ENCODE assay signal across 27 cellular contexts in genomic region chr15:98878862-98879261, GRCh38.
DNase-seq lines count a peak whose midpoint lies in the region; ATAC-seq, FAIRE-seq and TF ChIP-seq lines count a peak whose summit lies in the region.
"Had no signal": no experiment of that assay in that cellular context is flagged by ENCODE, and none has a peak within 500 bp of the region (broad histone marks: within the 10 kb centered on the region; RNA-seq: fewer than 3 reads in every experiment).

No MANE protein-coding gene starts in this region.

- FAIRE-seq in RCC 7860 (lab: Jason Lieb, UNC), result peak; percentile 43
- FAIRE-seq: frontal cortex, GM18507, HTR-8/SVneo had no signal

- no peaks in the 10 kb centered on the region for H3K9me3 ChIP-seq in BLaER1 treated with 17β-estradiol and CSF1 and Interleukin-3, amounts not matched to agents 10 nM and 100 nM (replicated peaks in 1 of 11)
- H3K9me3 ChIP-seq in esophagus squamous epithelium (no peaks in the 10 kb centered on the region), smooth muscle cell (replicated peaks; ENCODE audit: low read depth) (no peaks in the 10 kb centered on the region)

- H3K4me1 ChIP-seq in BLaER1 treated with 17β-estradiol and CSF1 and Interleukin-3, amounts not matched to agents 10 nM and 100 nM, result peaks cover 85 to 100% (median 99%) of the 10 kb centered on the region in 10 experiments
- H3K4me1 ChIP-seq in esophagus squamous epithelium, result peaks cover 10 to 83% (median 34%) of the 10 kb centered on the region in 3 donors
- peaks cover 50% of the 10 kb centered on the region for H3K4me1 ChIP-seq in smooth muscle cell (ENCODE audit: low read depth)

- intact Hi-C loops in esophagus squamous epithelium (cut with DNase I) (no loop called here), dorsolateral prefrontal cortex (cut with DNase I) (no loop called here)

- H3K9ac ChIP-seq in BLaER1 treated with 17β-estradiol and CSF1 and Interleukin-3, amounts not matched to agents 10 nM and 100 nM, result peak overlapping the region in 1 of 11 experiments; percentile 30; a peak in 2 of 22 replicates
- no peak overlapping the region for H3K9ac ChIP-seq in smooth muscle cell (ENCODE audit: low read depth)
- H3K9ac ChIP-seq: KMS-11 had no signal

- no peak for TF ChIP-seq POLR2A in esophagus squamous epithelium (IDR thresholded peaks at IDR 0.05)
- no peak for TF ChIP-seq POLR2A in GM18505 (IDR thresholded peaks at IDR 0.05; ENCODE audit: borderline replicate concordance, extremely low read depth, insufficient read depth, insufficient read length)

- H3F3A ChIP-seq in smooth muscle cell (ENCODE audit: low read depth), result peaks cover 19% of the 10 kb centered on the region

- no peak overlapping the region for H2AFZ ChIP-seq in smooth muscle cell (ENCODE audit: low read depth)

- peak overlapping the region in 6 of 11 experiments; percentile 14 to 55 (median 22); a peak in 7 of 22 replicates for H3K27ac ChIP-seq in BLaER1 treated with 17β-estradiol and CSF1 and Interleukin-3, amounts not matched to agents 10 nM and 100 nM
- H3K27ac ChIP-seq in esophagus squamous epithelium, result peak overlapping the region in 3 of 4 donors; percentile 25 to 79 (median 57)
- H3K27ac ChIP-seq in smooth muscle cell (ENCODE audit: low read depth), result peak overlapping the region; percentile 69
- no peak overlapping the region for H3K27ac ChIP-seq in dorsolateral prefrontal cortex
- H3K27ac ChIP-seq: KMS-11 had no signal

- H3K36me3 ChIP-seq in BLaER1 treated with 17β-estradiol and CSF1 and Interleukin-3, amounts not matched to agents 10 nM and 100 nM, result no peaks in the 10 kb centered on the region
- H3K36me3 ChIP-seq in esophagus squamous epithelium (no peaks in the 10 kb centered on the region), smooth muscle cell (ENCODE audit: low read depth) (no peaks in the 10 kb centered on the region)

- no peaks in the 10 kb centered on the region for H3K27me3 ChIP-seq in BLaER1 treated with 17β-estradiol and CSF1 and Interleukin-3, amounts not matched to agents 10 nM and 100 nM
- H3K27me3 ChIP-seq in esophagus squamous epithelium (no peaks in the 10 kb centered on the region), smooth muscle cell (ENCODE audit: low read depth) (no peaks in the 10 kb centered on the region), dorsolateral prefrontal cortex (no peaks in the 10 kb centered on the region)

- TF ChIP-seq CTCF in esophagus squamous epithelium (IDR thresholded peaks at IDR 0.05) (no peak), smooth muscle cell (IDR thresholded peaks at IDR 0.05; ENCODE audit: borderline replicate concordance, insufficient read depth, poor library complexity, severe bottlenecking) (no peak), dorsolateral prefrontal cortex (IDR thresholded peaks at IDR 0.05 in 54 of 56, conservative IDR thresholded peaks at IDR 0.05 in 2 of 56; ENCODE audit: low read depth in 1 of 56, partially characterized antibody in 56 of 56) (no peak)

- 88 to 91% methylated on average over 14 of the region's 14 CpGs for WGBS in esophagus squamous epithelium, 2 donors
- 93% methylated on average over 14 of the region's 14 CpGs for WGBS in smooth muscle cell (ENCODE audit: low lambda C conversion rate)

- no peak for ATAC-seq in GM18505 (IDR thresholded peaks at IDR 0.05; ENCODE audit: unreplicated experiment)
- ATAC-seq: activated CD4-positive, alpha-beta T cell treated with anti-CD3 and anti-CD28 coated beads for 36 hours; effector memory CD8-positive, alpha-beta T cell; esophagus mucosa had no signal

- no peak overlapping the region for H3K4me3 ChIP-seq in BLaER1 treated with 17β-estradiol and CSF1 and Interleukin-3, amounts not matched to agents 10 nM and 100 nM
- H3K4me3 ChIP-seq in esophagus squamous epithelium (no peak overlapping the region), smooth muscle cell (no peak overlapping the region), dorsolateral prefrontal cortex (no peak overlapping the region)

- peak overlapping the region; percentile 15 to 91 (median 63) for H3K4me2 ChIP-seq in BLaER1 treated with 17β-estradiol and CSF1 and Interleukin-3, amounts not matched to agents 10 nM and 100 nM
- no peak overlapping the region for H3K4me2 ChIP-seq in smooth muscle cell
- H3K4me2 ChIP-seq: KMS-11 had no signal

- peaks cover 90% of the 10 kb centered on the region for H3K79me2 ChIP-seq in smooth muscle cell (ENCODE audit: low read depth)

- DNase-seq in RCC 7860 (ENCODE audit: low spot score) (peak; percentile 40), esophagus squamous epithelium (lab: John Stamatoyannopoulos, UW) (no peak), smooth muscle cell (lab: John Stamatoyannopoulos, UW; ENCODE audit: unreplicated experiment) (no peak), NCI-H345 (lab: John Stamatoyannopoulos, UW) (no peak), germinal center (ENCODE audit: low spot score) (no peak), dorsolateral prefrontal cortex (no peak)
- DNase-seq: activated CD4-positive, alpha-beta T cell treated with anti-CD3 and anti-CD28 coated beads for 36 hours; activated CD8-positive, alpha-beta memory T cell treated with anti-CD3 and anti-CD28 coated beads for 24 hours; activated T-cell treated with anti-CD3 and anti-CD28 coated beads, Interleukin-2, amount 50 U/mL, for 1 hour; CD4-positive, alpha-beta T cell; effector memory CD8-positive, alpha-beta T cell; islet precursor cell; NCI-H1436 treated with DMSO at 0.1 percent for 48 hours; NCI-H2107; nucleus accumbens; OCI-M1; stimulated activated CD4-positive, alpha-beta T cell treated with anti-CD3 and anti-CD28 coated beads, Interleukin-12 subunit alpha, Interleukin-12 subunit beta, amount 100 ng/mL, for 4 hours; stimulated activated CD4-positive, alpha-beta T cell treated with anti-CD3 and anti-CD28 coated beads, Interleukin-4, amount 100 ng/mL, for 24 hours; stimulated activated naive CD4-positive, alpha-beta T cell; T-helper 2 cell had no signal

- H4K20me1 ChIP-seq in BLaER1 treated with 17β-estradiol and CSF1 and Interleukin-3, amounts not matched to agents 10 nM and 100 nM, result peaks cover 29 to 100% (median 95%) of the 10 kb centered on the region in 11 experiments; a peak in 19 of 22 replicates
- H4K20me1 ChIP-seq in smooth muscle cell (ENCODE audit: low read depth), result peaks cover 7% of the 10 kb centered on the region

Comparison
In these comparisons a context has a peak if more than half of its experiments do, and no peak if none do; other contexts are left out.
1. H3K27ac ChIP-seq: peak in BLaER1 treated with 17β-estradiol and CSF1 and Interleukin-3, amounts not matched to agents 10 nM and 100 nM (6 of 11), esophagus squamous epithelium (3 of 4) and smooth muscle cell (single experiment); none in dorsolateral prefrontal cortex (0 of 59).